22 cellular contexts compared by ENCODE assay signal in the genomic region with DNA sequence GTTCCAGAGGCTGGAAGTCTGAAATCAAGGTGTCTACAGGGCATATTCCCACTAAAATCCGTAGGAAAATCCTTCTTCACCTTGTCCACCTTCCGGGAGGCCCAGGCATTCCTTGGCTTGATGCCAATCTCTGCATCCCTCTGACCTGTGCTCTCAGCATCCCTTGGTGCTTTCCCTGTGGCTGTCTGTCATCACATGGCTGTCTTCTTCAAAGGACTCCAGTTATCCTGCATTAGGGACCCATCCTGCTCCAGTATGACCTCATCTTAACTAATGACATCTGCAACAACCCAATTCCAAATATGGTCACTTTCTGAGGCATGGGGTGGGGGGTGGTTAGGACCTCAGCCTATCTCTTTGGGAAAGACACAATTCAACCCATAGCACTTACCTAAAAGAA.
"Had no signal": no experiment of that assay in that cellular context is flagged by ENCODE, and none has a peak within 500 bp of the region (broad histone marks: within the 10 kb centered on the region; RNA-seq: fewer than 3 reads in every experiment).

No MANE protein-coding gene starts in this region.

- H3K27ac ChIP-seq: KMS-11, SJSA1 had no signal

- H3K9ac ChIP-seq: KMS-11 had no signal

- H3K27me3 ChIP-seq: SJSA1 had no signal

- H3K4me3 ChIP-seq: SJSA1 had no signal

- DNase-seq: IMR-90, Kasumi-1, MM.1S, NCI-H1092 treated with DMSO at 0.1 percent for 48 hours, NCI-H1436, NCI-H187, NCI-H2029, NCI-H2081 treated with DMSO at 0.1 percent for 48 hours, NCI-H2171, NCI-H226, NCI-H446, NCI-H510A, NCI-H524 treated with DMSO at 0.1 percent for 48 hours, NCI-H69, NCI-H774, Right ventricle myocardium superior, RPMI8226, SIG-M5 had no signal

- H3K36me3 ChIP-seq: SJSA1 had no signal

- FAIRE-seq: HepG2, RCC 7860 had no signal

- H3K4me2 ChIP-seq: KMS-11 had no signal
